Comparison of ENCODE assay signal across 1 cellular context in the genomic region with DNA sequence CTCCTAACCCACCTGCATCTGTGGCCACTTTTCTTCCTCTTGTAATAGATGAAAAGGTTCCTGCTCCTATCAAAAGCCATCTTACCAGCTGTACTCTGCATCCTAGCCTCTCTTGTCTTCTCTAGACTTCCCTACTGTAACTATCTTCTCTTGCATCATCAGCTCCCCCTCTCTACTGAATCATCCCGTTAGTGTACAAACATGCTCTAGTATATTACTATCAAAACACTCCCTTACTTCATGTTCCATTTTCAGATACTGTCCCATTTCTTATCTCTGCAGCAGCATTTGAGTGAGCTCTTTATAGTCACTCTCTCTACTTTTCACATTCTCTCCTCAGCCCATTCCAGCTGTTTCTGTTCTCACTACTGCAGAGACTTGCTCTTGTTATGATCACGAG.
TF ChIP-seq lines count a peak whose summit lies in the region.

No MANE protein-coding gene starts in this region.

TF ChIP-seq in K562, 482 proteins besides CTCF, POLR2A, EP300 and RAD21 (continued from another document and continues in another):
- no peak for TF ChIP-seq ZFP91 (CRISPR knock-in tag; IDR thresholded peaks at IDR 0.05)
- 0 out of 2 replicates have a peak, but pooled peaks have one; percentile 4 for TF ChIP-seq C11orf30 (IDR thresholded peaks at IDR 0.05; ENCODE audit: low read depth)
- TF ChIP-seq RBM39 (optimal IDR thresholded peaks at IDR 0.05; ENCODE audit: low read depth, low read length), result no peak
- TF ChIP-seq POLR2AphosphoS2 (IDR thresholded peaks at IDR 0.05; ENCODE audit: low read length), result no peak
- no peak for TF ChIP-seq ZNF444 (CRISPR knock-in tag; IDR thresholded peaks at IDR 0.05)
- TF ChIP-seq SMARCE1 (IDR thresholded peaks at IDR 0.05), result peak; percentile 32; the same call in 1 of the 2 replicates
- TF ChIP-seq, protein P1, sequence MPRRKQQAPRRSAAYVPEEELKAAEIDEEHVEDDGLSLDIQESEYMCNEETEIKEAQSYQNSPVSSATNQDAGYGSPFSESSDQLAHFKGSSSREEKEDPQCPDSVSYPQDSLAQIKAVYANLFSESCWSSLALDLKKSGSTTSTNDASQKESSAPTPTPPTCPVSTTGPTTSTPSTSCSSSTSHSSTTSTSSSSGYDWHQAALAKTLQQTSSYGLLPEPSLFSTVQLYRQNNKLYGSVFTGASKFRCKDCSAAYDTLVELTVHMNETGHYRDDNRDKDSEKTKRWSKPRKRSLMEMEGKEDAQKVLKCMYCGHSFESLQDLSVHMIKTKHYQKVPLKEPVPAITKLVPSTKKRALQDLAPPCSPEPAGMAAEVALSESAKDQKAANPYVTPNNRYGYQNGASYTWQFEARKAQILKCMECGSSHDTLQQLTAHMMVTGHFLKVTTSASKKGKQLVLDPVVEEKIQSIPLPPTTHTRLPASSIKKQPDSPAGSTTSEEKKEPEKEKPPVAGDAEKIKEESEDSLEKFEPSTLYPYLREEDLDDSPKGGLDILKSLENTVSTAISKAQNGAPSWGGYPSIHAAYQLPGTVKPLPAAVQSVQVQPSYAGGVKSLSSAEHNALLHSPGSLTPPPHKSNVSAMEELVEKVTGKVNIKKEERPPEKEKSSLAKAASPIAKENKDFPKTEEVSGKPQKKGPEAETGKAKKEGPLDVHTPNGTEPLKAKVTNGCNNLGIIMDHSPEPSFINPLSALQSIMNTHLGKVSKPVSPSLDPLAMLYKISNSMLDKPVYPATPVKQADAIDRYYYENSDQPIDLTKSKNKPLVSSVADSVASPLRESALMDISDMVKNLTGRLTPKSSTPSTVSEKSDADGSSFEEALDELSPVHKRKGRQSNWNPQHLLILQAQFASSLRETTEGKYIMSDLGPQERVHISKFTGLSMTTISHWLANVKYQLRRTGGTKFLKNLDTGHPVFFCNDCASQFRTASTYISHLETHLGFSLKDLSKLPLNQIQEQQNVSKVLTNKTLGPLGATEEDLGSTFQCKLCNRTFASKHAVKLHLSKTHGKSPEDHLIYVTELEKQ (CRISPR knock-in tag; IDR thresholded peaks at IDR 0.05), result no peak
- TF ChIP-seq ZNF398 (CRISPR knock-in tag; IDR thresholded peaks at IDR 0.05), result no peak
- no peak for TF ChIP-seq SAFB2 (IDR thresholded peaks at IDR 0.05; ENCODE audit: borderline replicate concordance, low read depth, low read length, severe bottlenecking)
- TF ChIP-seq ZNF766 (CRISPR knock-in tag; conservative IDR thresholded peaks at IDR 0.05), result no peak
- TF ChIP-seq FOXO4 (CRISPR knock-in tag; IDR thresholded peaks at IDR 0.05), result no peak
- TF ChIP-seq ZNF140 (CRISPR knock-in tag; IDR thresholded peaks at IDR 0.05), result no peak
- no peak for TF ChIP-seq WHSC1 (IDR thresholded peaks at IDR 0.05; ENCODE audit: low read length)
- TF ChIP-seq ZNF740 (CRISPR knock-in tag; IDR thresholded peaks at IDR 0.05), result peak; percentile 79; the same call in 1 of the 2 replicates
- TF ChIP-seq ZNF740 (tag; IDR thresholded peaks at IDR 0.05), result no peak
- no peak for TF ChIP-seq ZNF263 (CRISPR knock-in tag; IDR thresholded peaks at IDR 0.05; ENCODE audit: borderline replicate concordance)
- TF ChIP-seq GTF2E2 (tag; IDR thresholded peaks at IDR 0.05), result no peak
- TF ChIP-seq NRF1 (conservative IDR thresholded peaks at IDR 0.05 in 1 of 2, IDR thresholded peaks at IDR 0.05 in 1 of 2), result no peak
- TF ChIP-seq CEBPG (CRISPR knock-in tag; IDR thresholded peaks at IDR 0.05), result peak; percentile 90
- TF ChIP-seq CEBPG (tag; conservative IDR thresholded peaks at IDR 0.05 in 1 of 2, IDR thresholded peaks at IDR 0.05 in 1 of 2), result peak; percentile 90 to 97
- 0 out of 4 replicates have a peak, but pooled peaks of 1 of the 2 experiments have one; percentile 49 for TF ChIP-seq ARNT (IDR thresholded peaks at IDR 0.05)
- peak; percentile 64 for TF ChIP-seq FOSL1 (tag; conservative IDR thresholded peaks at IDR 0.05)
- no peak for TF ChIP-seq RFX5 (IDR thresholded peaks at IDR 0.05; ENCODE audit: low read depth, low read length)
- TF ChIP-seq ZFP30 (CRISPR knock-in tag; IDR thresholded peaks at IDR 0.05; ENCODE audit: borderline replicate concordance), result no peak
- no peak for TF ChIP-seq NR3C1 (CRISPR knock-in tag; IDR thresholded peaks at IDR 0.05)
- no peak for TF ChIP-seq RBM25 (IDR thresholded peaks at IDR 0.05; ENCODE audit: low read depth, low read length, severe bottlenecking)
- TF ChIP-seq, protein P2, sequence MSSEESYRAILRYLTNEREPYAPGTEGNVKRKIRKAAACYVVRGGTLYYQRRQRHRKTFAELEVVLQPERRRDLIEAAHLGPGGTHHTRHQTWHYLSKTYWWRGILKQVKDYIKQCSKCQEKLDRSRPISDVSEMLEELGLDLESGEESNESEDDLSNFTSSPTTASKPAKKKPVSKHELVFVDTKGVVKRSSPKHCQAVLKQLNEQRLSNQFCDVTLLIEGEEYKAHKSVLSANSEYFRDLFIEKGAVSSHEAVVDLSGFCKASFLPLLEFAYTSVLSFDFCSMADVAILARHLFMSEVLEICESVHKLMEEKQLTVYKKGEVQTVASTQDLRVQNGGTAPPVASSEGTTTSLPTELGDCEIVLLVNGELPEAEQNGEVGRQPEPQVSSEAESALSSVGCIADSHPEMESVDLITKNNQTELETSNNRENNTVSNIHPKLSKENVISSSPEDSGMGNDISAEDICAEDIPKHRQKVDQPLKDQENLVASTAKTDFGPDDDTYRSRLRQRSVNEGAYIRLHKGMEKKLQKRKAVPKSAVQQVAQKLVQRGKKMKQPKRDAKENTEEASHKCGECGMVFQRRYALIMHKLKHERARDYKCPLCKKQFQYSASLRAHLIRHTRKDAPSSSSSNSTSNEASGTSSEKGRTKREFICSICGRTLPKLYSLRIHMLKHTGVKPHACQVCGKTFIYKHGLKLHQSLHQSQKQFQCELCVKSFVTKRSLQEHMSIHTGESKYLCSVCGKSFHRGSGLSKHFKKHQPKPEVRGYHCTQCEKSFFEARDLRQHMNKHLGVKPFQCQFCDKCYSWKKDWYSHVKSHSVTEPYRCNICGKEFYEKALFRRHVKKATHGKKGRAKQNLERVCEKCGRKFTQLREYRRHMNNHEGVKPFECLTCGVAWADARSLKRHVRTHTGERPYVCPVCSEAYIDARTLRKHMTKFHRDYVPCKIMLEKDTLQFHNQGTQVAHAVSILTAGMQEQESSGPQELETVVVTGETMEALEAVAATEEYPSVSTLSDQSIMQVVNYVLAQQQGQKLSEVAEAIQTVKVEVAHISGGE (CRISPR knock-in tag; IDR thresholded peaks at IDR 0.05), result no peak
- TF ChIP-seq HNRNPK (IDR thresholded peaks at IDR 0.05; ENCODE audit: low read depth, low read length, poor library complexity, severe bottlenecking), result no peak
- TF ChIP-seq TAF9B (IDR thresholded peaks at IDR 0.05; ENCODE audit: partially characterized antibody), result no peak
- TF ChIP-seq, protein P3, sequence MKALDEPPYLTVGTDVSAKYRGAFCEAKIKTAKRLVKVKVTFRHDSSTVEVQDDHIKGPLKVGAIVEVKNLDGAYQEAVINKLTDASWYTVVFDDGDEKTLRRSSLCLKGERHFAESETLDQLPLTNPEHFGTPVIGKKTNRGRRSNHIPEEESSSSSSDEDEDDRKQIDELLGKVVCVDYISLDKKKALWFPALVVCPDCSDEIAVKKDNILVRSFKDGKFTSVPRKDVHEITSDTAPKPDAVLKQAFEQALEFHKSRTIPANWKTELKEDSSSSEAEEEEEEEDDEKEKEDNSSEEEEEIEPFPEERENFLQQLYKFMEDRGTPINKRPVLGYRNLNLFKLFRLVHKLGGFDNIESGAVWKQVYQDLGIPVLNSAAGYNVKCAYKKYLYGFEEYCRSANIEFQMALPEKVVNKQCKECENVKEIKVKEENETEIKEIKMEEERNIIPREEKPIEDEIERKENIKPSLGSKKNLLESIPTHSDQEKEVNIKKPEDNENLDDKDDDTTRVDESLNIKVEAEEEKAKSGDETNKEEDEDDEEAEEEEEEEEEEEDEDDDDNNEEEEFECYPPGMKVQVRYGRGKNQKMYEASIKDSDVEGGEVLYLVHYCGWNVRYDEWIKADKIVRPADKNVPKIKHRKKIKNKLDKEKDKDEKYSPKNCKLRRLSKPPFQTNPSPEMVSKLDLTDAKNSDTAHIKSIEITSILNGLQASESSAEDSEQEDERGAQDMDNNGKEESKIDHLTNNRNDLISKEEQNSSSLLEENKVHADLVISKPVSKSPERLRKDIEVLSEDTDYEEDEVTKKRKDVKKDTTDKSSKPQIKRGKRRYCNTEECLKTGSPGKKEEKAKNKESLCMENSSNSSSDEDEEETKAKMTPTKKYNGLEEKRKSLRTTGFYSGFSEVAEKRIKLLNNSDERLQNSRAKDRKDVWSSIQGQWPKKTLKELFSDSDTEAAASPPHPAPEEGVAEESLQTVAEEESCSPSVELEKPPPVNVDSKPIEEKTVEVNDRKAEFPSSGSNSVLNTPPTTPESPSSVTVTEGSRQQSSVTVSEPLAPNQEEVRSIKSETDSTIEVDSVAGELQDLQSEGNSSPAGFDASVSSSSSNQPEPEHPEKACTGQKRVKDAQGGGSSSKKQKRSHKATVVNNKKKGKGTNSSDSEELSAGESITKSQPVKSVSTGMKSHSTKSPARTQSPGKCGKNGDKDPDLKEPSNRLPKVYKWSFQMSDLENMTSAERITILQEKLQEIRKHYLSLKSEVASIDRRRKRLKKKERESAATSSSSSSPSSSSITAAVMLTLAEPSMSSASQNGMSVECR (CRISPR knock-in tag; IDR thresholded peaks at IDR 0.05), result no peak
- TF ChIP-seq, protein P4, sequence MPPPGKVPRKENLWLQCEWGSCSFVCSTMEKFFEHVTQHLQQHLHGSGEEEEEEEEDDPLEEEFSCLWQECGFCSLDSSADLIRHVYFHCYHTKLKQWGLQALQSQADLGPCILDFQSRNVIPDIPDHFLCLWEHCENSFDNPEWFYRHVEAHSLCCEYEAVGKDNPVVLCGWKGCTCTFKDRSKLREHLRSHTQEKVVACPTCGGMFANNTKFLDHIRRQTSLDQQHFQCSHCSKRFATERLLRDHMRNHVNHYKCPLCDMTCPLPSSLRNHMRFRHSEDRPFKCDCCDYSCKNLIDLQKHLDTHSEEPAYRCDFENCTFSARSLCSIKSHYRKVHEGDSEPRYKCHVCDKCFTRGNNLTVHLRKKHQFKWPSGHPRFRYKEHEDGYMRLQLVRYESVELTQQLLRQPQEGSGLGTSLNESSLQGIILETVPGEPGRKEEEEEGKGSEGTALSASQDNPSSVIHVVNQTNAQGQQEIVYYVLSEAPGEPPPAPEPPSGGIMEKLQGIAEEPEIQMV (tag; conservative IDR thresholded peaks at IDR 0.05; ENCODE audit: low read depth), result no peak
- TF ChIP-seq ATF7 (IDR thresholded peaks at IDR 0.05), result peak; percentile 60; the same call in 1 of the 2 replicates
- 0 out of 2 replicates have a peak, but pooled peaks have one; percentile 44 for TF ChIP-seq ZSCAN32 (CRISPR knock-in tag; IDR thresholded peaks at IDR 0.05)
